ENCODE assay signal across 1 cellular context in genomic region chr22:36741204-36741793, GRCh38.
A peak's percentile ranks its signal among the peaks of the same experiment; 100 is the strongest.
TF ChIP-seq lines count a peak whose summit lies in the region.

No MANE protein-coding gene starts in this region.

TF ChIP-seq in HepG2, 621 proteins besides CTCF, POLR2A, EP300 and RAD21 (continued from another document):
- no peak for TF ChIP-seq ZNF713 (CRISPR knock-in tag; IDR thresholded peaks at IDR 0.05)
- TF ChIP-seq GATAD2A (CRISPR knock-in tag; IDR thresholded peaks at IDR 0.05): no peak
- no peak for TF ChIP-seq ZNF782 (CRISPR knock-in tag; IDR thresholded peaks at IDR 0.05; ENCODE audit: borderline replicate concordance)
- no peak for TF ChIP-seq SMAD1 (CRISPR knock-in tag; IDR thresholded peaks at IDR 0.05; ENCODE audit: borderline replicate concordance, low read depth)
- no peak for TF ChIP-seq ZBTB3 (CRISPR knock-in tag; IDR thresholded peaks at IDR 0.05; ENCODE audit: borderline replicate concordance, low read depth)
- no peak for TF ChIP-seq GABPA (IDR thresholded peaks at IDR 0.05; ENCODE audit: low read depth, low read length)
- TF ChIP-seq GABPA (CRISPR knock-in tag; IDR thresholded peaks at IDR 0.05; ENCODE audit: low read depth): 0 out of 2 replicates have a peak, but pooled peaks have one; percentile 41
- no peak for TF ChIP-seq HOXD1 (CRISPR knock-in tag; IDR thresholded peaks at IDR 0.05)
- no peak for TF ChIP-seq SALL1 (CRISPR knock-in tag; IDR thresholded peaks at IDR 0.05)
- TF ChIP-seq RXRB (CRISPR knock-in tag; IDR thresholded peaks at IDR 0.05; ENCODE audit: borderline replicate concordance): no peak
- TF ChIP-seq PAX8 (CRISPR knock-in tag; IDR thresholded peaks at IDR 0.05; ENCODE audit: borderline replicate concordance): no peak
- TF ChIP-seq ZNF687 (CRISPR knock-in tag; IDR thresholded peaks at IDR 0.05): no peak
- TF ChIP-seq HMGA1 (CRISPR knock-in tag; conservative IDR thresholded peaks at IDR 0.05): no peak
- TF ChIP-seq NFYB (CRISPR knock-in tag; IDR thresholded peaks at IDR 0.05): peak; percentile 73
- TF ChIP-seq MLXIP (CRISPR knock-in tag; IDR thresholded peaks at IDR 0.05; ENCODE audit: borderline replicate concordance): no peak
- peak; percentile 67 for TF ChIP-seq NFYC (CRISPR knock-in tag; IDR thresholded peaks at IDR 0.05)
- peak; percentile 18; the same call in 1 of the 2 replicates for TF ChIP-seq ZBTB40 (IDR thresholded peaks at IDR 0.05)
- TF ChIP-seq ZBTB40 (CRISPR knock-in tag; IDR thresholded peaks at IDR 0.05): peak; percentile 86
- TF ChIP-seq ZNF674 (CRISPR knock-in tag; IDR thresholded peaks at IDR 0.05; ENCODE audit: low read depth): no peak
- no peak for TF ChIP-seq ATF6 (CRISPR knock-in tag; conservative IDR thresholded peaks at IDR 0.05)
- no peak for TF ChIP-seq ZNF770 (CRISPR knock-in tag; IDR thresholded peaks at IDR 0.05)
